ENCODE assay signal across 19 cellular contexts in genomic region chr14:30260772-30261607, GRCh38.
DNase-seq lines count a peak whose midpoint lies in the region; ATAC-seq, FAIRE-seq and TF ChIP-seq lines count a peak whose summit lies in the region.
"Had no signal": no experiment of that assay in that cellular context is flagged by ENCODE, and none has a peak within 500 bp of the region (broad histone marks: within the 10 kb centered on the region; RNA-seq: fewer than 3 reads in every experiment).

No MANE protein-coding gene starts in this region.

- TF ChIP-seq CTCF in GM23338 (conservative IDR thresholded peaks at IDR 0.05; ENCODE audit: low read depth in 2 of 2), result no peak
- TF ChIP-seq CTCF in WTC11 (IDR thresholded peaks at IDR 0.05), result no peak
- TF ChIP-seq CTCF in neural progenitor cell (IDR thresholded peaks at IDR 0.05), result no peak
- no peak for TF ChIP-seq CTCF in foreskin keratinocyte (conservative IDR thresholded peaks at IDR 0.05)
- TF ChIP-seq CTCF in adrenal gland (IDR thresholded peaks at IDR 0.05), result no peak

- POLR2A ChIA-PET in WTC11 (lab: Charles Lee), result no interaction called here

- H3K27me3 Mint-ChIP-seq in GM23338 (ENCODE audit: insufficient read depth, low read depth, poor library complexity) (peaks cover 2% of the 10 kb centered on the region), WTC11 (ENCODE audit: low read depth) (no peaks in the 10 kb centered on the region), neural progenitor cell (ENCODE audit: insufficient read depth, low read depth) (no peaks in the 10 kb centered on the region)
- H3K27me3 Mint-ChIP-seq: B cell had no signal

- H3K27ac ChIP-seq in GM23338 (ENCODE audit: low read depth) (no peak overlapping the region), neural progenitor cell (no peak overlapping the region), foreskin keratinocyte (no peak overlapping the region), substantia nigra (ENCODE audit: low read depth, low read length, poor library complexity, severe bottlenecking) (no peak overlapping the region), adrenal gland (no peak overlapping the region)
- H3K27ac ChIP-seq: BLaER1 treated with 17β-estradiol and CSF1 and Interleukin-3, amounts not matched to agents 10 nM and 100 nM had no signal

- H3K9me3 ChIP-seq in neural progenitor cell (ENCODE audit: low read depth), result no peaks in the 10 kb centered on the region
- no peaks in the 10 kb centered on the region for H3K9me3 ChIP-seq in adrenal gland (replicated peaks in 1 of 3)

- H3K4me1 Mint-ChIP-seq in GM23338, result peaks cover 14% of the 10 kb centered on the region; the same call in 2 of the 3 replicates
- H3K4me1 Mint-ChIP-seq in WTC11, result peaks cover 18% of the 10 kb centered on the region
- H3K4me1 Mint-ChIP-seq in neural progenitor cell, result peaks cover 4% of the 10 kb centered on the region
- H3K4me1 Mint-ChIP-seq: B cell had no signal

- no peak overlapping the region for H3K9ac ChIP-seq in neural progenitor cell
- H3K9ac ChIP-seq: BLaER1 treated with 17β-estradiol and CSF1 and Interleukin-3, amounts not matched to agents 10 nM and 100 nM had no signal

- H3K27ac Mint-ChIP-seq in GM23338 (no peak overlapping the region), WTC11 (no peak overlapping the region), neural progenitor cell (no peak overlapping the region)
- H3K27ac Mint-ChIP-seq: B cell; CD8-positive, alpha-beta T cell; HFFc6 had no signal

- H3K4me2 ChIP-seq in GM23338 (no peak overlapping the region), neural progenitor cell (no peak overlapping the region)
- H3K4me2 ChIP-seq: BLaER1 treated with 17β-estradiol and CSF1 and Interleukin-3, amounts not matched to agents 10 nM and 100 nM had no signal

- peak; percentile 54 for FAIRE-seq in HTR-8/SVneo (lab: Jason Lieb, UNC)
- FAIRE-seq: H54, HepG2 had no signal

- intact Hi-C loops in adrenal gland (cut with DNase I), result no loop called here

- ATAC-seq in GM23338 (peak; percentile 58), WTC11 (peak; percentile 71), foreskin keratinocyte (no peak), GM21528 (IDR thresholded peaks at IDR 0.05; ENCODE audit: low FRiP score, unreplicated experiment) (no peak)
- ATAC-seq: CD8-positive, alpha-beta T cell; HCT116; HepG2 had no signal

- no peak overlapping the region for H3K4me3 Mint-ChIP-seq in GM23338
- no peak overlapping the region for H3K4me3 Mint-ChIP-seq in WTC11
- H3K4me3 Mint-ChIP-seq in neural progenitor cell, result no peak overlapping the region
- H3K4me3 Mint-ChIP-seq: B cell; CD8-positive, alpha-beta T cell; HFFc6 had no signal

- H3K79me2 ChIP-seq in GM23338 (replicated peaks; ENCODE audit: insufficient read depth) (no peaks in the 10 kb centered on the region), neural progenitor cell (ENCODE audit: low read depth) (no peaks in the 10 kb centered on the region)

- H2AFZ ChIP-seq in GM23338, result 0 out of 2 replicates have a peak overlapping the region, but pooled peaks have one; percentile 0
- H2AFZ ChIP-seq in neural progenitor cell (replicated peaks), result peak overlapping the region; percentile 69

- no peak for TF ChIP-seq POLR2A in adrenal gland (IDR thresholded peaks at IDR 0.05)

- H3K4me3 ChIP-seq in GM23338 (no peak overlapping the region), neural progenitor cell (no peak overlapping the region), adrenal gland (no peak overlapping the region)
- H3K4me3 ChIP-seq: BLaER1 treated with 17β-estradiol and CSF1 and Interleukin-3, amounts not matched to agents 10 nM and 100 nM had no signal

- no peaks in the 10 kb centered on the region for H4K20me1 ChIP-seq in GM23338 (replicated peaks; ENCODE audit: insufficient read depth)
- H4K20me1 ChIP-seq in neural progenitor cell (ENCODE audit: low read depth), result no peaks in the 10 kb centered on the region
- H4K20me1 ChIP-seq: BLaER1 treated with 17β-estradiol and CSF1 and Interleukin-3, amounts not matched to agents 10 nM and 100 nM had no signal

- no peaks in the 10 kb centered on the region for H3F3A ChIP-seq in GM23338 (replicated peaks; ENCODE audit: low read depth)
- H3F3A ChIP-seq in neural progenitor cell (ENCODE audit: low read depth), result no peaks in the 10 kb centered on the region

- H3K36me3 Mint-ChIP-seq in GM23338 (ENCODE audit: low read depth) (peaks cover 3% of the 10 kb centered on the region; the same call in 1 of the 3 replicates), WTC11 (peaks cover 10% of the 10 kb centered on the region; the same call in 1 of the 2 replicates), neural progenitor cell (no peaks in the 10 kb centered on the region)
- H3K36me3 Mint-ChIP-seq: CD8-positive, alpha-beta T cell had no signal

- no peaks in the 10 kb centered on the region; the same call in 1 of the 2 replicates for H3K4me1 ChIP-seq in GM23338 (ENCODE audit: insufficient read depth)
- H3K4me1 ChIP-seq in neural progenitor cell, result peaks cover 8% of the 10 kb centered on the region
- H3K4me1 ChIP-seq in foreskin keratinocyte, result no peaks in the 10 kb centered on the region
- H3K4me1 ChIP-seq in adrenal gland (replicated peaks in 1 of 2), result no peaks in the 10 kb centered on the region
- H3K4me1 ChIP-seq: BLaER1 treated with 17β-estradiol and CSF1 and Interleukin-3, amounts not matched to agents 10 nM and 100 nM had no signal

- 64 to 73% (median 70%) methylated on average over 9 of the region's 9 CpGs for WGBS in adrenal gland, 4 donors

- H3K9me3 Mint-ChIP-seq in GM23338 (peaks cover 3% of the 10 kb centered on the region; the same call in 1 of the 3 replicates), WTC11 (peaks cover 16% of the 10 kb centered on the region), neural progenitor cell (peaks cover 9% of the 10 kb centered on the region)
- H3K9me3 Mint-ChIP-seq: HFFc6 had no signal

- H3K9me2 ChIP-seq in GM23338 (ENCODE audit: insufficient read depth), result peaks cover 11% of the 10 kb centered on the region

- CTCF ChIA-PET in WTC11 (lab: Charles Lee), result interaction anchor here (1.2 to 3.4 kb wide), 2 partner anchors 10 to 46 kb away, joined by 3 to 36 read pairs; no protein-coding TSS in a partner anchor

- no peaks in the 10 kb centered on the region for H3K36me3 ChIP-seq in GM23338 (ENCODE audit: insufficient read depth)
- no peaks in the 10 kb centered on the region for H3K36me3 ChIP-seq in neural progenitor cell
- H3K36me3 ChIP-seq in adrenal gland (replicated peaks in 1 of 2), result no peaks in the 10 kb centered on the region
- H3K36me3 ChIP-seq: BLaER1 treated with 17β-estradiol and CSF1 and Interleukin-3, amounts not matched to agents 10 nM and 100 nM had no signal

- H3K27me3 ChIP-seq in GM23338 (ENCODE audit: insufficient read depth) (no peaks in the 10 kb centered on the region), neural progenitor cell (no peaks in the 10 kb centered on the region), foreskin keratinocyte (peaks cover 3% of the 10 kb centered on the region), adrenal gland (no peaks in the 10 kb centered on the region)
- H3K27me3 ChIP-seq: BLaER1 treated with 17β-estradiol and CSF1 and Interleukin-3, amounts not matched to agents 10 nM and 100 nM had no signal

- peak; percentile 30 for DNase-seq in GM23338 (ENCODE audit: low spot score)
- DNase-seq in HTR-8/SVneo (ENCODE audit: insufficient read length, low spot score), result no peak
- DNase-seq in WTC11 (ENCODE audit: low spot score), result no peak
- DNase-seq in neural progenitor cell (ENCODE audit: low spot score), result peak; percentile 29
- DNase-seq in foreskin keratinocyte, result no peak
- no peak for DNase-seq in substantia nigra (lab: John Stamatoyannopoulos, UW)
- no peak for DNase-seq in adrenal gland
- DNase-seq: Calu3; CD8-positive, alpha-beta T cell; DMS79 treated with DMSO at 0.1 percent for 48 hours; GF-D8; HFFc6; KG1 had no signal

TF ChIP-seq in GM23338, 12 proteins besides CTCF, POLR2A, EP300 and RAD21:
- TF ChIP-seq POLR2AphosphoS5 (IDR thresholded peaks at IDR 0.05; ENCODE audit: low read depth) (no peak), JUNB (IDR thresholded peaks at IDR 0.05; ENCODE audit: unreplicated experiment) (no peak), ZNF114 (CRISPR knock-in tag; IDR thresholded peaks at IDR 0.05) (no peak)
TF ChIP-seq in GM23338: peak in this region for 0.

TF ChIP-seq in WTC11, 78 proteins besides CTCF, POLR2A, EP300 and RAD21 (continues in another document):
- no peak for TF ChIP-seq NFYB (CRISPR knock-in tag; conservative IDR thresholded peaks at IDR 0.05; ENCODE audit: low read depth)
- TF ChIP-seq ZNF416 (CRISPR knock-in tag; IDR thresholded peaks at IDR 0.05), result no peak
- TF ChIP-seq ZNF232 (CRISPR knock-in tag; IDR thresholded peaks at IDR 0.05), result no peak
- TF ChIP-seq MYBL2 (CRISPR knock-in tag; IDR thresholded peaks at IDR 0.05), result no peak
- TF ChIP-seq ERG (CRISPR knock-in tag; IDR thresholded peaks at IDR 0.05), result no peak
- no peak for TF ChIP-seq ATF6 (CRISPR knock-in tag; IDR thresholded peaks at IDR 0.05)

Comparison
In these comparisons a context has a peak if more than half of its experiments do, and no peak if none do; other contexts are left out.
1. ATAC-seq: peak in GM23338 (single experiment) and WTC11 (single experiment); none in foreskin keratinocyte (single experiment) and GM21528 (single experiment).
2. DNase-seq: peak in GM23338 (single experiment) and neural progenitor cell (single experiment); none in HTR-8/SVneo (single experiment), WTC11 (single experiment), foreskin keratinocyte (0 of 2), substantia nigra (0 of 49) and adrenal gland (0 of 7).